ENCODE assay signal across 17 cellular contexts in genomic region chr17:47703671-47704070, GRCh38. TPM values are rescaled to one million over a fixed set of nuclear protein-coding genes. Genes with fewer than 3 reads are reported as not detected.
A peak's percentile ranks its signal among the peaks of the same experiment; 100 is the strongest.
DNase-seq lines count a peak whose midpoint lies in the region; ATAC-seq, FAIRE-seq and TF ChIP-seq lines count a peak whose summit lies in the region.
"Had no signal": no experiment of that assay in that cellular context is flagged by ENCODE, and none has a peak within 500 bp of the region (broad histone marks: within the 10 kb centered on the region; RNA-seq: fewer than 3 reads in every experiment).

No MANE protein-coding gene starts in this region.

- intact Hi-C loops in HepG2 (cut with micrococcal nuclease; ENCODE audit: unreplicated experiment) = no loop called here
- intact Hi-C loops in right lobe of liver (cut with DNase I) = loop anchor here in 1 of 2 donors (10.0 kb wide), 1 partner anchor 101 kb away; no protein-coding TSS in a partner anchor
- intact Hi-C loops in activated B cell treated with CpG ODN at 0.5 μM for 24 hours (cut with micrococcal nuclease) = loop anchor here (1.0 kb wide), 1 partner anchor 16 kb away; no protein-coding TSS in a partner anchor

- H3K4me1 ChIP-seq in HepG2 (ENCODE audit: insufficient read depth, low read length) (peaks cover 1% of the 10 kb centered on the region), right lobe of liver (no peaks in the 10 kb centered on the region)

- peak overlapping the region; percentile 73 for H3K4me3 Mint-ChIP-seq in activated B cell treated with CpG ODN at 0.5 μM for 24 hours
- H3K4me3 Mint-ChIP-seq in endothelial cell (ENCODE audit: unreplicated experiment) = peak overlapping the region; percentile 65
- H3K4me3 Mint-ChIP-seq: endodermal cell, mesothelial cell of epicardium had no signal

- ATAC-seq in HepG2 = no peak
- no peak for ATAC-seq in right lobe of liver
- no peak for ATAC-seq in activated B cell treated with CpG ODN at 0.5 μM for 24 hours (ENCODE audit: low read depth)
- ATAC-seq: sciatic nerve had no signal

- no peak overlapping the region for H2AFZ ChIP-seq in HepG2 (ENCODE audit: low read length)

- POLR2A ChIA-PET in HepG2 (lab: Yijun Ruan, JAX) = no interaction called here
- POLR2A ChIA-PET in activated B cell treated with CpG ODN at 0.5 μM for 24 hours (lab: Charles Lee) = interaction anchor here (0.7 to 3.7 kb wide), 9 partner anchors 10 to 53 kb away, joined by 3 to 15 read pairs (median 5); partner anchors contain the start of genes TBKBP1 and TBX21

- no peak for DNase-seq in HepG2 (ENCODE audit: low spot score)
- DNase-seq in right lobe of liver = no peak
- DNase-seq in activated B cell treated with CpG ODN at 0.5 μM for 24 hours = no peak
- no peak for DNase-seq in endothelial cell (ENCODE audit: low spot score)
- no peak for DNase-seq in NCI-H345 treated with DMSO at 0.1 percent for 48 hours (lab: John Stamatoyannopoulos, UW; ENCODE audit: unreplicated experiment)
- DNase-seq in MG63 = no peak
- no peak for DNase-seq in NCI-H128 (lab: John Stamatoyannopoulos, UW; ENCODE audit: unreplicated experiment)
- DNase-seq: caudate nucleus, DMS153, endodermal cell, hypothalamus, NCI-H187 treated with DMSO at 0.1 percent for 48 hours, NCI-H510A, occipital lobe, testis had no signal

- 85% methylated on average over 5 of the region's 5 CpGs for WGBS in HepG2 (ENCODE audit: low lambda C conversion rate)
- 86% methylated on average over 4 of the region's 5 CpGs for WGBS in right lobe of liver (ENCODE audit: insufficient coverage, low coverage, low lambda C conversion rate, missing lambda C conversion rate)

- H3K9me3 ChIP-seq in HepG2 (ENCODE audit: low read length) (no peaks in the 10 kb centered on the region), right lobe of liver (no peaks in the 10 kb centered on the region), MG63 (no peaks in the 10 kb centered on the region)
- H3K9me3 ChIP-seq: testis had no signal

- peaks cover 62% of the 10 kb centered on the region for H3K4me1 Mint-ChIP-seq in activated B cell treated with CpG ODN at 0.5 μM for 24 hours
- peaks cover 19% of the 10 kb centered on the region for H3K4me1 Mint-ChIP-seq in endothelial cell (ENCODE audit: unreplicated experiment)

- TF ChIP-seq RAD21 in HepG2 (CRISPR knock-in tag; IDR thresholded peaks at IDR 0.05) = no peak

- H3K79me2 ChIP-seq in HepG2 (ENCODE audit: insufficient read depth, low read length) = no peaks in the 10 kb centered on the region

- CTCF ChIA-PET in HepG2 (lab: Yijun Ruan, JAX; ENCODE audit: low intra/inter-chr PET ratio, low total read pairs) (no interaction called here), activated B cell treated with CpG ODN at 0.5 μM for 24 hours (lab: Charles Lee) (interaction anchor here (1.2 kb wide), 1 partner anchor 32 kb away, joined by 3 read pairs; no protein-coding TSS in a partner anchor)

- H3K27ac Mint-ChIP-seq in activated B cell treated with CpG ODN at 0.5 μM for 24 hours (peak overlapping the region; percentile 65), endothelial cell (ENCODE audit: unreplicated experiment) (peak overlapping the region; percentile 72)
- H3K27ac Mint-ChIP-seq: endodermal cell, mesothelial cell of epicardium had no signal

- H4K20me1 ChIP-seq in HepG2 (ENCODE audit: insufficient read depth, low read length) = no peaks in the 10 kb centered on the region

- no peaks in the 10 kb centered on the region for H3K27me3 ChIP-seq in HepG2 (ENCODE audit: control insufficient read depth in 1 of 2, insufficient read depth in 2 of 2, low read length in 2 of 2)
- H3K27me3 ChIP-seq in right lobe of liver = no peaks in the 10 kb centered on the region
- H3K27me3 ChIP-seq in MG63 = no peaks in the 10 kb centered on the region
- H3K27me3 ChIP-seq: testis had no signal

- H3K36me3 Mint-ChIP-seq in activated B cell treated with CpG ODN at 0.5 μM for 24 hours (ENCODE audit: low read depth) (no peaks in the 10 kb centered on the region), endothelial cell (ENCODE audit: low read depth, unreplicated experiment) (peaks cover 45% of the 10 kb centered on the region)

- TF ChIP-seq POLR2A in HepG2 (IDR thresholded peaks at IDR 0.05; ENCODE audit: insufficient read depth in 1 of 2, low read depth in 2 of 2, low read length in 2 of 2) (no peak), right lobe of liver (IDR thresholded peaks at IDR 0.05) (no peak)

- H3K27ac ChIP-seq in HepG2 (ENCODE audit: extremely low read length, insufficient read depth, low read length) = no peak overlapping the region
- no peak overlapping the region for H3K27ac ChIP-seq in right lobe of liver
- H3K27ac ChIP-seq: testis had no signal

- no peak for TF ChIP-seq EP300 in HepG2 (IDR thresholded peaks at IDR 0.05; ENCODE audit: low read depth in 2 of 2, low read length in 2 of 2)
- no peak for TF ChIP-seq EP300 in HepG2 (CRISPR knock-in tag; IDR thresholded peaks at IDR 0.05; ENCODE audit: borderline replicate concordance)

- H3K36me3 ChIP-seq in HepG2 (replicated peaks in 1 of 2; ENCODE audit: control insufficient read depth in 1 of 2, insufficient read depth in 2 of 2, low read length in 2 of 2) = peaks cover 0 to 1% of the 10 kb centered on the region in 2 experiments; a peak in 1 of 5 replicates
- no peaks in the 10 kb centered on the region for H3K36me3 ChIP-seq in right lobe of liver
- peaks cover 4% of the 10 kb centered on the region for H3K36me3 ChIP-seq in MG63

- H3K4me3 ChIP-seq in HepG2 (replicated peaks in 1 of 3; ENCODE audit: insufficient read depth in 1 of 3, low read depth in 2 of 3, low read length in 3 of 3) = no peak overlapping the region
- H3K4me3 ChIP-seq in right lobe of liver = no peak overlapping the region
- no peak overlapping the region for H3K4me3 ChIP-seq in MG63
- H3K4me3 ChIP-seq: testis had no signal

- H3K4me2 ChIP-seq in HepG2 (ENCODE audit: low read depth, low read length) = no peak overlapping the region

- H3K27me3 Mint-ChIP-seq in activated B cell treated with CpG ODN at 0.5 μM for 24 hours (no peaks in the 10 kb centered on the region), endothelial cell (ENCODE audit: unreplicated experiment) (peaks cover 12% of the 10 kb centered on the region)

- no peak for FAIRE-seq in HepG2 (lab: Jason Lieb, UNC)

- no peak for TF ChIP-seq CTCF in HepG2 (CRISPR knock-in tag; IDR thresholded peaks at IDR 0.05)
- TF ChIP-seq CTCF in right lobe of liver (IDR thresholded peaks at IDR 0.05) = no peak
- TF ChIP-seq CTCF in activated B cell treated with CpG ODN at 0.5 μM for 24 hours (IDR thresholded peaks at IDR 0.05) = no peak
- no peak for TF ChIP-seq CTCF in endothelial cell (IDR thresholded peaks at IDR 0.05; ENCODE audit: unreplicated experiment)

- H3K9ac ChIP-seq in HepG2 (ENCODE audit: insufficient read depth, low read depth, low read length) = no peak overlapping the region

- BruUV-seq in HepG2 (replicated peaks; lab: Mats Ljungman, UMichigan) = no TSS peak

- in situ Hi-C loops in HepG2 (cut with HindIII; ENCODE audit: extremely low pct_ligation_motif_present, low pct_unique_long_range_greater_than_20kb) = no loop called here

- no peaks in the 10 kb centered on the region for H3K9me3 Mint-ChIP-seq in activated B cell treated with CpG ODN at 0.5 μM for 24 hours
- no peaks in the 10 kb centered on the region for H3K9me3 Mint-ChIP-seq in endothelial cell (ENCODE audit: unreplicated experiment)
- H3K9me3 Mint-ChIP-seq: endodermal cell, mesothelial cell of epicardium had no signal

RNA-seq across cellular contexts. Expression of gene TBKBP1, which starts 9.7 kb away (rescaled TPM):
- total RNA-seq in HepG2 (2016; rRNA removed; fragmentation: Illumina TruSeq; extraction: Trizol) = 2.6 and 3.0 TPM in 2 replicates
- 0.88 and 1.4 TPM in 2 replicates for total RNA-seq in HepG2 (2016; cell fraction: cytosol; rRNA removed; fragmentation: Illumina TruSeq; extraction: Trizol; ENCODE audit: low read depth)
- 2.8 and 3.8 TPM in 2 replicates for total RNA-seq in HepG2 (2016; cell fraction: insoluble cytoplasmic fraction; rRNA removed; fragmentation: Illumina TruSeq; extraction: Trizol)
- total RNA-seq in HepG2 (2016; cell fraction: membrane; rRNA removed; fragmentation: Illumina TruSeq; extraction: Trizol) = 2.5 and 2.9 TPM in 2 replicates
- total RNA-seq in HepG2 (2016; cell fraction: nucleus; rRNA removed; fragmentation: Illumina TruSeq; extraction: Trizol) = 2.6 and 4.3 TPM in 2 replicates
- 7.0 and 10.9 TPM in 2 replicates for polyA plus RNA-seq in HepG2 (2011; rRNA removed)
- 4.9 and 5.8 TPM in 2 replicates for polyA plus RNA-seq in HepG2 (2011; cell fraction: cytosol; rRNA removed)
- polyA plus RNA-seq in HepG2 (2011; cell fraction: nucleus; rRNA removed) = 50.3 and 56.8 TPM in 2 replicates
- polyA plus RNA-seq in HepG2 (2012) = 11.8 and 15.7 TPM in 2 replicates
- polyA plus RNA-seq in HepG2 (2016; cell fraction: cytosol; fragmentation: Illumina TruSeq; extraction: Trizol; ENCODE audit: low read depth) = 0.86 and 1.4 TPM in 2 replicates
- 2.8 and 3.9 TPM in 2 replicates for polyA plus RNA-seq in HepG2 (2016; cell fraction: insoluble cytoplasmic fraction; fragmentation: Illumina TruSeq; extraction: Trizol; ENCODE audit: low read depth)
- polyA plus RNA-seq in HepG2 (2016; cell fraction: membrane; fragmentation: Illumina TruSeq; extraction: Trizol; ENCODE audit: low read depth) = 1.6 and 2.8 TPM in 2 replicates
- polyA plus RNA-seq in HepG2 (2016; cell fraction: nucleus; fragmentation: Illumina TruSeq; extraction: Trizol; ENCODE audit: insufficient read depth, low read depth) = 17.9 and 18.3 TPM in 2 replicates
- 0.16 and 7.4 TPM in 2 replicates for polyA minus RNA-seq in HepG2 (2011; rRNA and poly(A)+ RNA removed; ENCODE audit: low replicate concordance)
- 1.8 and 5.3 TPM in 2 replicates for polyA minus RNA-seq in HepG2 (2011; cell fraction: cytosol; rRNA and poly(A)+ RNA removed)
- 4.2 and 6.6 TPM in 2 replicates for polyA minus RNA-seq in HepG2 (2011; cell fraction: nucleus; rRNA and poly(A)+ RNA removed)
- total RNA-seq in right lobe of liver = 1 to 10 TPM; 1.2 to 3.2 (median 2.2) TPM
- total RNA-seq in activated B cell treated with CpG ODN at 0.5 μM for 24 hours = 3.6 and 4.1 TPM in 2 replicates
- total RNA-seq in endothelial cell (ENCODE audit: unreplicated experiment) = 31.4 TPM
- 8.4 and 18.7 TPM in 2 replicates for total RNA-seq in MG63 (2014; rRNA removed; shearing (Covaris generic); ENCODE audit: low replicate concordance)

RNA-seq across cellular contexts. Expression of gene TBX21, which starts 29.4 kb away (rescaled TPM):
- not detected in 2 replicates for total RNA-seq in HepG2 (2016; rRNA removed; fragmentation: Illumina TruSeq; extraction: Trizol)
- not detected in 2 replicates for total RNA-seq in HepG2 (2016; cell fraction: cytosol; rRNA removed; fragmentation: Illumina TruSeq; extraction: Trizol; ENCODE audit: low read depth)
- total RNA-seq in HepG2 (2016; cell fraction: insoluble cytoplasmic fraction; rRNA removed; fragmentation: Illumina TruSeq; extraction: Trizol) = not detected in 2 replicates
- total RNA-seq in HepG2 (2016; cell fraction: membrane; rRNA removed; fragmentation: Illumina TruSeq; extraction: Trizol) = not detected in 2 replicates
- not detected in 2 replicates for total RNA-seq in HepG2 (2016; cell fraction: nucleus; rRNA removed; fragmentation: Illumina TruSeq; extraction: Trizol)
- not detected in 2 replicates for polyA plus RNA-seq in HepG2 (2011; rRNA removed)
- polyA plus RNA-seq in HepG2 (2011; cell fraction: cytosol; rRNA removed) = not detected in 2 replicates
- polyA plus RNA-seq in HepG2 (2011; cell fraction: nucleus; rRNA removed) = 0.08 TPM in 1 of 2 replicates, not detected in the other
- polyA plus RNA-seq in HepG2 (2012) = not detected in 2 replicates
- polyA plus RNA-seq in HepG2 (2016; cell fraction: cytosol; fragmentation: Illumina TruSeq; extraction: Trizol; ENCODE audit: low read depth) = not detected in 2 replicates
- polyA plus RNA-seq in HepG2 (2016; cell fraction: insoluble cytoplasmic fraction; fragmentation: Illumina TruSeq; extraction: Trizol; ENCODE audit: low read depth) = not detected in 2 replicates
- polyA plus RNA-seq in HepG2 (2016; cell fraction: membrane; fragmentation: Illumina TruSeq; extraction: Trizol; ENCODE audit: low read depth) = not detected in 2 replicates
- not detected in 2 replicates for polyA plus RNA-seq in HepG2 (2016; cell fraction: nucleus; fragmentation: Illumina TruSeq; extraction: Trizol; ENCODE audit: insufficient read depth, low read depth)
- polyA minus RNA-seq in HepG2 (2011; rRNA and poly(A)+ RNA removed; ENCODE audit: low replicate concordance) = not detected in 2 replicates
- polyA minus RNA-seq in HepG2 (2011; cell fraction: cytosol; rRNA and poly(A)+ RNA removed) = not detected in 2 replicates
- polyA minus RNA-seq in HepG2 (2011; cell fraction: nucleus; rRNA and poly(A)+ RNA removed) = not detected in 2 replicates
- under 1 TPM in 5 of 6 experiments, not detected in 1; 0.19 to 0.56 (median 0.24) TPM for total RNA-seq in right lobe of liver
- total RNA-seq in activated B cell treated with CpG ODN at 0.5 μM for 24 hours = 3.6 and 3.8 TPM in 2 replicates
- 0.21 TPM for total RNA-seq in endothelial cell (ENCODE audit: unreplicated experiment)
- not detected in 2 replicates for total RNA-seq in MG63 (2014; rRNA removed; shearing (Covaris generic); ENCODE audit: low replicate concordance)
- total RNA-seq: endodermal cell, mesothelial cell of epicardium, occipital lobe had no signal

RNA-seq across cellular contexts. Expression of gene KPNB1, which starts 54.0 kb away (rescaled TPM):
- 424 and 443 TPM in 2 replicates for total RNA-seq in HepG2 (2016; rRNA removed; fragmentation: Illumina TruSeq; extraction: Trizol)
- total RNA-seq in HepG2 (2016; cell fraction: cytosol; rRNA removed; fragmentation: Illumina TruSeq; extraction: Trizol; ENCODE audit: low read depth) = 39.2 and 44.6 TPM in 2 replicates
- 408 and 433 TPM in 2 replicates for total RNA-seq in HepG2 (2016; cell fraction: insoluble cytoplasmic fraction; rRNA removed; fragmentation: Illumina TruSeq; extraction: Trizol)
- 113 and 126 TPM in 2 replicates for total RNA-seq in HepG2 (2016; cell fraction: membrane; rRNA removed; fragmentation: Illumina TruSeq; extraction: Trizol)
- total RNA-seq in HepG2 (2016; cell fraction: nucleus; rRNA removed; fragmentation: Illumina TruSeq; extraction: Trizol) = 217 and 252 TPM in 2 replicates
- polyA plus RNA-seq in HepG2 (2011; rRNA removed) = 164 and 169 TPM in 2 replicates
- 81.9 and 93.5 TPM in 2 replicates for polyA plus RNA-seq in HepG2 (2011; cell fraction: cytosol; rRNA removed)
- polyA plus RNA-seq in HepG2 (2011; cell fraction: nucleus; rRNA removed) = 158 and 166 TPM in 2 replicates
- 249 and 287 TPM in 2 replicates for polyA plus RNA-seq in HepG2 (2012)
- polyA plus RNA-seq in HepG2 (2016; cell fraction: cytosol; fragmentation: Illumina TruSeq; extraction: Trizol; ENCODE audit: low read depth) = 7.4 and 10.3 TPM in 2 replicates
- 390 TPM in 2 replicates for polyA plus RNA-seq in HepG2 (2016; cell fraction: insoluble cytoplasmic fraction; fragmentation: Illumina TruSeq; extraction: Trizol; ENCODE audit: low read depth)
- polyA plus RNA-seq in HepG2 (2016; cell fraction: membrane; fragmentation: Illumina TruSeq; extraction: Trizol; ENCODE audit: low read depth) = 36.4 and 43.8 TPM in 2 replicates
- polyA plus RNA-seq in HepG2 (2016; cell fraction: nucleus; fragmentation: Illumina TruSeq; extraction: Trizol; ENCODE audit: insufficient read depth, low read depth) = 416 and 457 TPM in 2 replicates
- polyA minus RNA-seq in HepG2 (2011; rRNA and poly(A)+ RNA removed; ENCODE audit: low replicate concordance) = 266 and 436 TPM in 2 replicates
- 150 and 163 TPM in 2 replicates for polyA minus RNA-seq in HepG2 (2011; cell fraction: cytosol; rRNA and poly(A)+ RNA removed)
- polyA minus RNA-seq in HepG2 (2011; cell fraction: nucleus; rRNA and poly(A)+ RNA removed) = 84.6 and 120 TPM in 2 replicates
- 100 to 1,000 TPM in 2 of 6 experiments, 10 to 100 TPM in 4; 80.8 to 104 (median 94.5) TPM for total RNA-seq in right lobe of liver
- 361 and 365 TPM in 2 replicates for total RNA-seq in activated B cell treated with CpG ODN at 0.5 μM for 24 hours
- total RNA-seq in endothelial cell (ENCODE audit: unreplicated experiment) = 376 TPM
- 202 and 291 TPM in 2 replicates for total RNA-seq in MG63 (2014; rRNA removed; shearing (Covaris generic); ENCODE audit: low replicate concordance)
